9 cellular contexts compared by ENCODE assay signal in genomic region chr3:29280675-29281264, GRCh38. TPM values are rescaled to one million over a fixed set of nuclear protein-coding genes. Genes with fewer than 3 reads are reported as not detected.
DNase-seq lines count a peak whose midpoint lies in the region; TF ChIP-seq lines count a peak whose summit lies in the region.
"Had no signal": no experiment of that assay in that cellular context is flagged by ENCODE, and none has a peak within 500 bp of the region (broad histone marks: within the 10 kb centered on the region; RNA-seq: fewer than 3 reads in every experiment).

Gene RBMS3 (plus strand): TSS chr3:29281071.

- H3K36me3 Mint-ChIP-seq in osteocyte (ENCODE audit: unreplicated experiment), result no peaks in the 10 kb centered on the region

- H3K27ac ChIP-seq in ascending aorta, result peak within 1 kb of the TSS; percentile 90 to 91
- peak within 1 kb of the TSS; percentile 94 for H3K27ac ChIP-seq in left ventricle myocardium inferior (replicated peaks)
- H3K27ac ChIP-seq: HL-60 had no signal

- H3K4me1 ChIP-seq in ascending aorta (peaks cover 0 to 10% of the 10 kb centered on the region in 2 donors), left ventricle myocardium inferior (peaks cover 52% of the 10 kb centered on the region)

- intact Hi-C loops in ascending aorta (cut with DNase I) (loop anchor here (2.0 to 10.0 kb wide), 9 partner anchors 54 to 644 kb away; no protein-coding TSS in a partner anchor), left ventricle myocardium inferior (cut with micrococcal nuclease) (loop anchor here (5.0 to 10.0 kb wide), 2 partner anchors 234 to 477 kb away; no protein-coding TSS in a partner anchor)

- peak within 1 kb of the TSS; percentile 94 for H3K4me3 Mint-ChIP-seq in osteocyte (ENCODE audit: unreplicated experiment)

- peak; percentile 30 to 61 (median 46) for TF ChIP-seq CTCF in ascending aorta (IDR thresholded peaks at IDR 0.05)
- TF ChIP-seq CTCF in left ventricle myocardium inferior (IDR thresholded peaks at IDR 0.05; ENCODE audit: borderline replicate concordance), result peak; percentile 71
- TF ChIP-seq CTCF in osteocyte (IDR thresholded peaks at IDR 0.05), result peak; percentile 71

- peak within 1 kb of the TSS; percentile 96 for H3K27ac Mint-ChIP-seq in osteocyte (ENCODE audit: unreplicated experiment)

- H3K9me3 Mint-ChIP-seq in osteocyte (ENCODE audit: unreplicated experiment), result no peaks in the 10 kb centered on the region

- H3K36me3 ChIP-seq in ascending aorta (no peaks in the 10 kb centered on the region), left ventricle myocardium inferior (no peaks in the 10 kb centered on the region)

- DNase-seq in activated T-cell treated with anti-CD3 and anti-CD28 coated beads for 24 hours (ENCODE audit: low read depth) (peak; percentile 0), activated T-cell treated with anti-CD3 and anti-CD28 coated beads for 4 hours (no peak), HCEC 1CT (peak; percentile 96), NCI-H460 (ENCODE audit: extremely low read depth, low read depth) (peak; percentile 86), ascending aorta (ENCODE audit: low spot score in 2 of 2) (peak; percentile 75 to 95), left ventricle myocardium inferior (peak; percentile 86), osteocyte (ENCODE audit: extremely low spot score, unreplicated experiment) (peak; percentile 95)
- DNase-seq in central memory CD4-positive, alpha-beta T cell, result no peak

- peaks cover 35% of the 10 kb centered on the region for H3K4me1 Mint-ChIP-seq in osteocyte (ENCODE audit: unreplicated experiment)

- H3K4me3 ChIP-seq in ascending aorta (peak within 1 kb of the TSS; percentile 58 to 65), left ventricle myocardium inferior (peak within 1 kb of the TSS; percentile 80)

- no peaks in the 10 kb centered on the region for H3K27me3 Mint-ChIP-seq in osteocyte (ENCODE audit: unreplicated experiment)

- H3K9me3 ChIP-seq in ascending aorta (no peaks in the 10 kb centered on the region), left ventricle myocardium inferior (replicated peaks) (no peaks in the 10 kb centered on the region)

- H3K27me3 ChIP-seq in ascending aorta, result no peaks in the 10 kb centered on the region
- H3K27me3 ChIP-seq in left ventricle myocardium inferior (ENCODE audit: low read depth), result no peaks in the 10 kb centered on the region

RNA-seq across cellular contexts. Expression of gene RBMS3, which starts in this region (rescaled TPM):
- total RNA-seq in NCI-H460 (2014; rRNA removed; shearing (Covaris generic)), result 25.8 and 29.6 TPM in 2 replicates
- polyA plus RNA-seq in NCI-H460 (2014; cell fraction: nucleus; rRNA removed), result 4.3 and 9.3 TPM in 2 replicates
- total RNA-seq in ascending aorta (65.8 TPM), left ventricle myocardium inferior (25.3 TPM), osteocyte (64.2 and 66.8 TPM in 2 replicates)

Comparison
In these comparisons a context has a peak if more than half of its experiments do, and no peak if none do; other contexts are left out.
1. DNase-seq: peak in activated T-cell treated with anti-CD3 and anti-CD28 coated beads for 24 hours (single experiment), HCEC 1CT (single experiment), NCI-H460 (single experiment), ascending aorta (2 of 2), left ventricle myocardium inferior (single experiment) and osteocyte (single experiment); none in activated T-cell treated with anti-CD3 and anti-CD28 coated beads for 4 hours (single experiment) and central memory CD4-positive, alpha-beta T cell (single experiment).
2. Peak in every context shown above with its lines, with median percentiles within 50 percentile points of each other: CTCF ChIP-seq.